1 cellular context compared by ENCODE assay signal in genomic region chr16:25219070-25219737, GRCh38.
TF ChIP-seq lines count a peak whose summit lies in the region.

No MANE protein-coding gene starts in this region.

TF ChIP-seq in HepG2, 621 proteins besides CTCF, POLR2A, EP300 and RAD21 (continued from another document and continues in another):
- no peak for TF ChIP-seq YY1 (IDR thresholded peaks at IDR 0.05; ENCODE audit: insufficient read depth, insufficient replicate concordance, low read depth, low read length)
- no peak for TF ChIP-seq ZNF589 (CRISPR knock-in tag; conservative IDR thresholded peaks at IDR 0.05)
- TF ChIP-seq TFAP4 (IDR thresholded peaks at IDR 0.05; ENCODE audit: borderline replicate concordance, low read depth) = 0 out of 2 replicates have a peak, but pooled peaks have one; percentile 35
- TF ChIP-seq CAMTA2 (CRISPR knock-in tag; IDR thresholded peaks at IDR 0.05; ENCODE audit: borderline replicate concordance) = no peak
- TF ChIP-seq ZBTB43 (CRISPR knock-in tag; conservative IDR thresholded peaks at IDR 0.05) = no peak
- TF ChIP-seq SOX5 (CRISPR knock-in tag; IDR thresholded peaks at IDR 0.05; ENCODE audit: borderline replicate concordance) = no peak
- TF ChIP-seq ZNF550 (CRISPR knock-in tag; IDR thresholded peaks at IDR 0.05; ENCODE audit: borderline replicate concordance) = no peak
- TF ChIP-seq TEAD3 (CRISPR knock-in tag; optimal IDR thresholded peaks at IDR 0.05; ENCODE audit: borderline replicate concordance) = peak; percentile 34
- TF ChIP-seq ZBTB42 (CRISPR knock-in tag; IDR thresholded peaks at IDR 0.05) = no peak
- TF ChIP-seq RXRA (CRISPR knock-in tag; IDR thresholded peaks at IDR 0.05) = no peak
- TF ChIP-seq ZFP36 (IDR thresholded peaks at IDR 0.05; ENCODE audit: borderline replicate concordance, low read depth, low read length, partially characterized antibody) = peak; percentile 77
- no peak for TF ChIP-seq KIAA2018 (CRISPR knock-in tag; IDR thresholded peaks at IDR 0.05; ENCODE audit: borderline replicate concordance)
- no peak for TF ChIP-seq ZNF556 (CRISPR knock-in tag; IDR thresholded peaks at IDR 0.05; ENCODE audit: borderline replicate concordance)
- no peak for TF ChIP-seq ZNF17 (CRISPR knock-in tag; IDR thresholded peaks at IDR 0.05)
- peak; percentile 30; the same call in 1 of the 2 replicates for TF ChIP-seq SALL1 (CRISPR knock-in tag; IDR thresholded peaks at IDR 0.05)
- peak; percentile 32; the same call in 1 of the 2 replicates for TF ChIP-seq HNF4G (IDR thresholded peaks at IDR 0.05; ENCODE audit: borderline replicate concordance, low read depth, low read length)
- TF ChIP-seq HNF4G (CRISPR knock-in tag; IDR thresholded peaks at IDR 0.05; ENCODE audit: borderline replicate concordance, low read depth) = no peak
- TF ChIP-seq ADNP (CRISPR knock-in tag; IDR thresholded peaks at IDR 0.05) = peak; percentile 23; the same call in 1 of the 2 replicates
- no peak for TF ChIP-seq AHR (CRISPR knock-in tag; IDR thresholded peaks at IDR 0.05)
- no peak for TF ChIP-seq ZNF350 (CRISPR knock-in tag; IDR thresholded peaks at IDR 0.05; ENCODE audit: borderline replicate concordance, low read depth)
- TF ChIP-seq ZMYM2 (CRISPR knock-in tag; IDR thresholded peaks at IDR 0.05) = 0 out of 2 replicates have a peak, but pooled peaks have one; percentile 52
- TF ChIP-seq SMAD3 (CRISPR knock-in tag; IDR thresholded peaks at IDR 0.05) = no peak
- TF ChIP-seq ZNF446 (CRISPR knock-in tag; IDR thresholded peaks at IDR 0.05) = no peak
- no peak for TF ChIP-seq TSC22D2 (CRISPR knock-in tag; IDR thresholded peaks at IDR 0.05; ENCODE audit: borderline replicate concordance)
- TF ChIP-seq SOX13 (IDR thresholded peaks at IDR 0.05) = no peak
- no peak for TF ChIP-seq SOX13 (CRISPR knock-in tag; conservative IDR thresholded peaks at IDR 0.05 in 1 of 2, IDR thresholded peaks at IDR 0.05 in 1 of 2)
- peak; percentile 95; the same call in 1 of the 2 replicates for TF ChIP-seq ZNF768 (CRISPR knock-in tag; IDR thresholded peaks at IDR 0.05)
- no peak for TF ChIP-seq ZNF546 (CRISPR knock-in tag; conservative IDR thresholded peaks at IDR 0.05)
- TF ChIP-seq PAXIP1 (CRISPR knock-in tag; conservative IDR thresholded peaks at IDR 0.05) = peak; percentile 36
- TF ChIP-seq HMG20B (CRISPR knock-in tag; conservative IDR thresholded peaks at IDR 0.05) = no peak
- no peak for TF ChIP-seq KLF6 (CRISPR knock-in tag; IDR thresholded peaks at IDR 0.05)
- TF ChIP-seq ZFAT (CRISPR knock-in tag; conservative IDR thresholded peaks at IDR 0.05) = no peak
- no peak for TF ChIP-seq TRIM22 (IDR thresholded peaks at IDR 0.05)
- no peak for TF ChIP-seq ZFP41 (CRISPR knock-in tag; IDR thresholded peaks at IDR 0.05; ENCODE audit: borderline replicate concordance)
- TF ChIP-seq MLLT10 (CRISPR knock-in tag; IDR thresholded peaks at IDR 0.05) = no peak
- TF ChIP-seq ZNF543 (CRISPR knock-in tag; IDR thresholded peaks at IDR 0.05) = no peak
- TF ChIP-seq ZNF674 (CRISPR knock-in tag; IDR thresholded peaks at IDR 0.05; ENCODE audit: low read depth) = no peak
- no peak for TF ChIP-seq RBM22 (optimal IDR thresholded peaks at IDR 0.05; ENCODE audit: low read length)
- TF ChIP-seq ZNF780A (CRISPR knock-in tag; IDR thresholded peaks at IDR 0.05) = no peak
- TF ChIP-seq ISL2 (CRISPR knock-in tag; IDR thresholded peaks at IDR 0.05) = no peak
- no peak for TF ChIP-seq HDAC6 (IDR thresholded peaks at IDR 0.05; ENCODE audit: low read depth, low read length)
- no peak for TF ChIP-seq ZNF597 (CRISPR knock-in tag; IDR thresholded peaks at IDR 0.05)
- no peak for TF ChIP-seq UBTF (CRISPR knock-in tag; IDR thresholded peaks at IDR 0.05)
- 0 out of 2 replicates have a peak, but pooled peaks have one; percentile 21 for TF ChIP-seq FOXA3 (CRISPR knock-in tag; IDR thresholded peaks at IDR 0.05)
- no peak for TF ChIP-seq ZNF101 (CRISPR knock-in tag; IDR thresholded peaks at IDR 0.05; ENCODE audit: borderline replicate concordance, low read depth)
- no peak for TF ChIP-seq ZBTB1 (CRISPR knock-in tag; IDR thresholded peaks at IDR 0.05; ENCODE audit: borderline replicate concordance)
